ENCODE assay signal across 29 cellular contexts in genomic region chr3:167886690-167887089, GRCh38.
A peak's percentile ranks its signal among the peaks of the same experiment; 100 is the strongest.
DNase-seq lines count a peak whose midpoint lies in the region; ATAC-seq and TF ChIP-seq lines count a peak whose summit lies in the region.
"Had no signal": no experiment of that assay in that cellular context is flagged by ENCODE, and none has a peak within 500 bp of the region (broad histone marks: within the 10 kb centered on the region; RNA-seq: fewer than 3 reads in every experiment).

No MANE protein-coding gene starts in this region.

- CTCF ChIA-PET in HEK293 (lab: Yijun Ruan, JAX) (no interaction called here), WTC11 (lab: Charles Lee) (no interaction called here)

- H3K4me3 ChIP-seq in AG10803 (ENCODE audit: low read length) (no peak overlapping the region), HEK293 (ENCODE audit: low read depth, low read length) (no peak overlapping the region), fibroblast of villous mesenchyme (ENCODE audit: low read depth, low read length) (no peak overlapping the region), upper lobe of left lung (no peak overlapping the region)
- H3K4me3 ChIP-seq: left lung, pancreas, spleen, testis, uterus had no signal

- H3K9me3 ChIP-seq in HEK293 (ENCODE audit: control insufficient read depth, insufficient read depth, low read depth, low read length) (no peaks in the 10 kb centered on the region), upper lobe of left lung (no peaks in the 10 kb centered on the region)
- H3K9me3 ChIP-seq: left lung, pancreas, spleen, testis, uterus had no signal

- no peak for TF ChIP-seq POLR2A in upper lobe of left lung (IDR thresholded peaks at IDR 0.05)

- H3K27ac ChIP-seq in HEK293 (ENCODE audit: extremely low read depth, low read depth, low read length) = peak overlapping the region; percentile 12; the same call in 1 of the 2 replicates
- H3K27ac ChIP-seq in upper lobe of left lung = no peak overlapping the region
- H3K27ac ChIP-seq: KMS-11, left lung, pancreas, spleen, testis, uterus had no signal

- 70 to 73% methylated on average over 2 of the region's 2 CpGs for WGBS in upper lobe of left lung, 2 donors

- POLR2A ChIA-PET in HEK293 (lab: Yijun Ruan, JAX) (no interaction called here), WTC11 (lab: Charles Lee) (no interaction called here)

- H3K36me3 Mint-ChIP-seq in WTC11 = no peaks in the 10 kb centered on the region
- H3K36me3 Mint-ChIP-seq: activated naive CD8-positive, alpha-beta T cell treated with anti-CD3 and anti-CD28 coated beads for 36 hours; immature natural killer cell; natural killer cell; stimulated activated memory B cell treated with anti-CD40 and anti-IgM and Interleukin-4, amounts not matched to agents 10 μg/mL and 1 μg/mL and 100 μg/mL, for 72 hours had no signal

- no peaks in the 10 kb centered on the region for H3K9me3 Mint-ChIP-seq in WTC11
- H3K9me3 Mint-ChIP-seq: activated B cell treated with CpG ODN at 0.5 μM for 24 hours; activated naive CD8-positive, alpha-beta T cell treated with anti-CD3 and anti-CD28 coated beads for 36 hours; immature natural killer cell; natural killer cell; stimulated activated memory B cell treated with anti-CD40 and anti-IgM and Interleukin-4, amounts not matched to agents 10 μg/mL and 1 μg/mL and 100 μg/mL, for 72 hours had no signal

- no peak for ATAC-seq in WTC11
- no peak for ATAC-seq in GM21381 (IDR thresholded peaks at IDR 0.05; ENCODE audit: unreplicated experiment)
- ATAC-seq in upper lobe of left lung (ENCODE audit: low FRiP score in 2 of 2) = no peak
- no peak for ATAC-seq in HG03460 (IDR thresholded peaks at IDR 0.05; ENCODE audit: unreplicated experiment)
- ATAC-seq: left lung; natural killer cell; stimulated activated memory B cell treated with anti-CD40 and anti-IgM and Interleukin-4, amounts not matched to agents 10 μg/mL and 1 μg/mL and 100 μg/mL, for 72 hours had no signal

- H3K4me3 Mint-ChIP-seq in WTC11 = no peak overlapping the region
- H3K4me3 Mint-ChIP-seq: activated B cell treated with CpG ODN at 0.5 μM for 24 hours; activated naive CD8-positive, alpha-beta T cell treated with anti-CD3 and anti-CD28 coated beads for 36 hours; immature natural killer cell; natural killer cell; stimulated activated memory B cell treated with anti-CD40 and anti-IgM and Interleukin-4, amounts not matched to agents 10 μg/mL and 1 μg/mL and 100 μg/mL, for 72 hours had no signal

- H3K27ac Mint-ChIP-seq in WTC11 = no peak overlapping the region
- H3K27ac Mint-ChIP-seq: activated B cell treated with CpG ODN at 0.5 μM for 24 hours; activated naive CD8-positive, alpha-beta T cell treated with anti-CD3 and anti-CD28 coated beads for 36 hours; immature natural killer cell; natural killer cell; stimulated activated memory B cell treated with anti-CD40 and anti-IgM and Interleukin-4, amounts not matched to agents 10 μg/mL and 1 μg/mL and 100 μg/mL, for 72 hours had no signal

- DNase-seq in AG10803 (ENCODE audit: low read depth) = peak; percentile 16
- no peak for DNase-seq in WTC11 (ENCODE audit: low spot score)
- DNase-seq in fibroblast of villous mesenchyme (ENCODE audit: low read depth) = peak; percentile 39
- no peak for DNase-seq in stimulated activated CD8-positive, alpha-beta memory T cell treated with anti-CD3 and anti-CD28 coated beads, Interleukin-4, amount 100 ng/mL, for 48 hours
- no peak for DNase-seq in upper lobe of left lung
- DNase-seq: activated B cell treated with CpG ODN at 0.5 μM for 24 hours; activated CD4-positive, alpha-beta T cell treated with anti-CD3 and anti-CD28 coated beads, Interleukin-2, amount 50 U/mL, for 4 hours; activated naive CD8-positive, alpha-beta T cell treated with anti-CD3 and anti-CD28 coated beads for 36 hours; C1 segment of cervical spinal cord; hippocampal formation; immature natural killer cell; left lung; natural killer cell; NCI-H1436; NCI-H2107; NCI-H526; pancreas; Right ventricle myocardium superior; spleen; stimulated activated CD4-positive, alpha-beta T cell treated with anti-CD3 and anti-CD28 coated beads, Interleukin-2, amount 100 ng/mL, for 48 hours; SW 1271; T1000; testis; uterus had no signal

- no peaks in the 10 kb centered on the region for H3K4me1 Mint-ChIP-seq in WTC11
- H3K4me1 Mint-ChIP-seq: stimulated activated memory B cell treated with anti-CD40 and anti-IgM and Interleukin-4, amounts not matched to agents 10 μg/mL and 1 μg/mL and 100 μg/mL, for 72 hours had no signal

- TF ChIP-seq CTCF in AG10803 (conservative IDR thresholded peaks at IDR 0.05; ENCODE audit: low read length) (no peak), HEK293 (tag by site-specific recombination; IDR thresholded peaks at IDR 0.05) (no peak), WTC11 (IDR thresholded peaks at IDR 0.05) (no peak), fibroblast of villous mesenchyme (IDR thresholded peaks at IDR 0.05; ENCODE audit: insufficient read depth, low read depth, low read length) (no peak), upper lobe of left lung (IDR thresholded peaks at IDR 0.05) (no peak)

- TF ChIP-seq EP300 in upper lobe of left lung (IDR thresholded peaks at IDR 0.05) = no peak

- no peaks in the 10 kb centered on the region for H3K27me3 Mint-ChIP-seq in WTC11 (ENCODE audit: low read depth)
- H3K27me3 Mint-ChIP-seq: activated B cell treated with CpG ODN at 0.5 μM for 24 hours; stimulated activated memory B cell treated with anti-CD40 and anti-IgM and Interleukin-4, amounts not matched to agents 10 μg/mL and 1 μg/mL and 100 μg/mL, for 72 hours had no signal

- H3K27me3 ChIP-seq in upper lobe of left lung = no peaks in the 10 kb centered on the region
- H3K27me3 ChIP-seq: left lung, pancreas, spleen, testis, uterus had no signal

- no peaks in the 10 kb centered on the region for H3K36me3 ChIP-seq in HEK293 (ENCODE audit: control insufficient read depth in 2 of 2, insufficient read depth in 1 of 2, low read length in 2 of 2)
- H3K36me3 ChIP-seq in upper lobe of left lung = no peaks in the 10 kb centered on the region
- H3K36me3 ChIP-seq: left lung, pancreas, spleen, uterus had no signal

- no peaks in the 10 kb centered on the region; the same call in 1 of the 2 replicates for H3K4me1 ChIP-seq in HEK293 (ENCODE audit: control insufficient read depth, insufficient read depth, low read length)
- peaks cover 0 to 5% (median 0%) of the 10 kb centered on the region in 4 donors for H3K4me1 ChIP-seq in upper lobe of left lung
- H3K4me1 ChIP-seq: testis, uterus had no signal

TF ChIP-seq in HEK293, 187 proteins besides CTCF, POLR2A, EP300 and RAD21 (continues in another document):
- peak; percentile 2; the same call in 1 of the 2 replicates for TF ChIP-seq ZBTB44 (tag by site-specific recombination; IDR thresholded peaks at IDR 0.05)
- TF ChIP-seq ZNF449 (tag by site-specific recombination; IDR thresholded peaks at IDR 0.05) = peak; percentile 18; the same call in 1 of the 2 replicates
- no peak for TF ChIP-seq ZNF157 (tag by site-specific recombination; IDR thresholded peaks at IDR 0.05)

TF ChIP-seq in WTC11, 78 proteins besides CTCF, POLR2A, EP300 and RAD21:
- no peak for TF ChIP-seq FOXK1 (CRISPR knock-in tag; IDR thresholded peaks at IDR 0.05)
- peak; percentile 81 for TF ChIP-seq GABPB1 (CRISPR knock-in tag; IDR thresholded peaks at IDR 0.05)
TF ChIP-seq in WTC11: peak in this region for 1.

Comparison
In these comparisons a context has a peak if more than half of its experiments do, and no peak if none do; other contexts are left out.
1. DNase-seq: peak in AG10803 (single experiment) and fibroblast of villous mesenchyme (single experiment); none in WTC11 (single experiment), stimulated activated CD8-positive, alpha-beta memory T cell treated with anti-CD3 and anti-CD28 coated beads, Interleukin-4, amount 100 ng/mL, for 48 hours (single experiment) and upper lobe of left lung (0 of 2).